ENCODE assay signal across 1 cellular context in the genomic region with DNA sequence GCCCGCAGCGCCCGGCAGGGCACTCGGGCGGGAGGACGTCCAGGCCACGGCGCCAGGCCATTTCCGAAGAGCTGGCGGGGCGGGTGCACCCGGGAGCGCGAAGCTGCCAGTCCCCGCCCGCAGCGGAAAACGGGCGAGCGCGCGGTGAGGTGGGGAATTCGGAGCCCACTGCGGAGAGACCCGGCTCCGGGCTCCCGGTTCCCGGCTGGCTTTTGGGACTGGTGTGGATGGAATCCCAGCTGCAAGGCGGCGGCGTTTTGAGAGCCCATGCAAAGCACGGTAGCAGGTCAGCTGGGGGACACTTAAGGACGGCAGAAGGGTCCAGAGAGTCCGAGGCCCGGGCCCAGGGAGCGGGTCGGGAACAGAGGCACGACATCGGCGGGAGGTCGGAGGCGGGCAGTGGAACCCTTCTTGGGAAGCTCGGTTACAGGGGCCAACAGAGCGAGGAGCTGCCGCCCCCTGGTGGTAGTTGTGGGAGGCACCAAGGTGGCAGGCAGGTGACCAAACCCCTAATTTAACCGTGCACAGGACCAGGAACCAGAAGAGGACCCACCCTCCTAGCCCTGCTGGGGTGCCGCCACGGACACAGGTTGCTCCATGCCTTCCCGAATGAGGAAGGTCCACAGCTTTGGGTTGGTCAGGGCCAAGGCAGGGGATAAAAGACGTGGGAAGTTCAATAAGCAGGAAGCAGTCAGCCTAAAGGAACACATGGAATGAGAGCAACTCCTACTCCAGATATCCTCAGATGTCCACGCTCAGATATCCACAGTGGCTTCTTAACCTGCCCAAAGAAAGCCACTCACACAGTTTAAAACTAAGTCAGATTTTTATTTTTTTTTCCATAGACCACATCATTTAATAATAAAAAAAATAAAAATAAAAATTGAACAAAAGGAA.
TF ChIP-seq lines count a peak whose summit lies in the region.

No MANE protein-coding gene starts in this region.

TF ChIP-seq in HepG2, 621 proteins besides CTCF, POLR2A, EP300 and RAD21 (continued from another document and continues in another):
- TF ChIP-seq ZNF740 (CRISPR knock-in tag; IDR thresholded peaks at IDR 0.05) (0 out of 2 replicates have a peak, but pooled peaks have one; percentile 13), SP1 (IDR thresholded peaks at IDR 0.05) (no peak), SP1 (CRISPR knock-in tag; IDR thresholded peaks at IDR 0.05) (peak; percentile 60), MBD4 (IDR thresholded peaks at IDR 0.05; ENCODE audit: borderline replicate concordance, low read length) (no peak), ZNF101 (CRISPR knock-in tag; IDR thresholded peaks at IDR 0.05; ENCODE audit: borderline replicate concordance, low read depth) (no peak), NR2F1 (CRISPR knock-in tag; IDR thresholded peaks at IDR 0.05) (0 out of 4 replicates have a peak, but pooled peaks of 1 of the 2 experiments have one; percentile 5), ZNF317 (CRISPR knock-in tag; IDR thresholded peaks at IDR 0.05) (peak; percentile 87), SPEN (CRISPR knock-in tag; IDR thresholded peaks at IDR 0.05; ENCODE audit: low read depth) (peak; percentile 72), ZNF878 (CRISPR knock-in tag; IDR thresholded peaks at IDR 0.05) (0 out of 2 replicates have a peak, but pooled peaks have one; percentile 19), SSRP1 (CRISPR knock-in tag; IDR thresholded peaks at IDR 0.05) (no peak; the same call in 1 of the 2 replicates), ZSCAN9 (CRISPR knock-in tag; IDR thresholded peaks at IDR 0.05; ENCODE audit: borderline replicate concordance) (0 out of 2 replicates have a peak, but pooled peaks have one; percentile 79), MTERF4 (CRISPR knock-in tag; IDR thresholded peaks at IDR 0.05) (peak; percentile 82), ZNF264 (CRISPR knock-in tag; IDR thresholded peaks at IDR 0.05) (no peak), FOXO4 (CRISPR knock-in tag; conservative IDR thresholded peaks at IDR 0.05) (no peak), MIXL1 (CRISPR knock-in tag; IDR thresholded peaks at IDR 0.05) (peak; percentile 76), ZNF557 (CRISPR knock-in tag; IDR thresholded peaks at IDR 0.05) (no peak; the same call in 1 of the 2 replicates), FIP1L1 (IDR thresholded peaks at IDR 0.05; ENCODE audit: borderline replicate concordance, insufficient read depth, low read depth, low read length) (peak; percentile 99), DR1 (CRISPR knock-in tag; IDR thresholded peaks at IDR 0.05) (no peak; the same call in 1 of the 2 replicates), ZNF138 (CRISPR knock-in tag; IDR thresholded peaks at IDR 0.05; ENCODE audit: low read depth) (no peak; the same call in 1 of the 2 replicates), TRIM24 (CRISPR knock-in tag; IDR thresholded peaks at IDR 0.05) (no peak), ZNF768 (CRISPR knock-in tag; IDR thresholded peaks at IDR 0.05) (peak; percentile 82; the same call in 1 of the 2 replicates), ZNF281 (CRISPR knock-in tag; IDR thresholded peaks at IDR 0.05; ENCODE audit: borderline replicate concordance) (no peak), PAXIP1 (CRISPR knock-in tag; conservative IDR thresholded peaks at IDR 0.05) (peak; percentile 48), ZKSCAN8 (CRISPR knock-in tag; IDR thresholded peaks at IDR 0.05; ENCODE audit: borderline replicate concordance) (peak; percentile 87)
- TF ChIP-seq, protein P1, sequence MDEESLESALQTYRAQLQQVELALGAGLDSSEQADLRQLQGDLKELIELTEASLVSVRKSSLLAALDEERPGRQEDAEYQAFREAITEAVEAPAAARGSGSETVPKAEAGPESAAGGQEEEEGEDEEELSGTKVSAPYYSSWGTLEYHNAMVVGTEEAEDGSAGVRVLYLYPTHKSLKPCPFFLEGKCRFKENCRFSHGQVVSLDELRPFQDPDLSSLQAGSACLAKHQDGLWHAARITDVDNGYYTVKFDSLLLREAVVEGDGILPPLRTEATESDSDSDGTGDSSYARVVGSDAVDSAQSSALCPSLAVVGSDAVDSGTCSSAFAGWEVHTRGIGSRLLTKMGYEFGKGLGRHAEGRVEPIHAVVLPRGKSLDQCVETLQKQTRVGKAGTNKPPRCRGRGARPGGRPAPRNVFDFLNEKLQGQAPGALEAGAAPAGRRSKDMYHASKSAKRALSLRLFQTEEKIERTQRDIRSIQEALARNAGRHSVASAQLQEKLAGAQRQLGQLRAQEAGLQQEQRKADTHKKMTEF (CRISPR knock-in tag; IDR thresholded peaks at IDR 0.05): peak; percentile 94
- TF ChIP-seq, protein P2, sequence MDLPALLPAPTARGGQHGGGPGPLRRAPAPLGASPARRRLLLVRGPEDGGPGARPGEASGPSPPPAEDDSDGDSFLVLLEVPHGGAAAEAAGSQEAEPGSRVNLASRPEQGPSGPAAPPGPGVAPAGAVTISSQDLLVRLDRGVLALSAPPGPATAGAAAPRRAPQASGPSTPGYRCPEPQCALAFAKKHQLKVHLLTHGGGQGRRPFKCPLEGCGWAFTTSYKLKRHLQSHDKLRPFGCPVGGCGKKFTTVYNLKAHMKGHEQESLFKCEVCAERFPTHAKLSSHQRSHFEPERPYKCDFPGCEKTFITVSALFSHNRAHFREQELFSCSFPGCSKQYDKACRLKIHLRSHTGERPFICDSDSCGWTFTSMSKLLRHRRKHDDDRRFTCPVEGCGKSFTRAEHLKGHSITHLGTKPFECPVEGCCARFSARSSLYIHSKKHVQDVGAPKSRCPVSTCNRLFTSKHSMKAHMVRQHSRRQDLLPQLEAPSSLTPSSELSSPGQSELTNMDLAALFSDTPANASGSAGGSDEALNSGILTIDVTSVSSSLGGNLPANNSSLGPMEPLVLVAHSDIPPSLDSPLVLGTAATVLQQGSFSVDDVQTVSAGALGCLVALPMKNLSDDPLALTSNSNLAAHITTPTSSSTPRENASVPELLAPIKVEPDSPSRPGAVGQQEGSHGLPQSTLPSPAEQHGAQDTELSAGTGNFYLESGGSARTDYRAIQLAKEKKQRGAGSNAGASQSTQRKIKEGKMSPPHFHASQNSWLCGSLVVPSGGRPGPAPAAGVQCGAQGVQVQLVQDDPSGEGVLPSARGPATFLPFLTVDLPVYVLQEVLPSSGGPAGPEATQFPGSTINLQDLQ (CRISPR knock-in tag; IDR thresholded peaks at IDR 0.05): no peak; the same call in 1 of the 2 replicates
- TF ChIP-seq, protein P3, sequence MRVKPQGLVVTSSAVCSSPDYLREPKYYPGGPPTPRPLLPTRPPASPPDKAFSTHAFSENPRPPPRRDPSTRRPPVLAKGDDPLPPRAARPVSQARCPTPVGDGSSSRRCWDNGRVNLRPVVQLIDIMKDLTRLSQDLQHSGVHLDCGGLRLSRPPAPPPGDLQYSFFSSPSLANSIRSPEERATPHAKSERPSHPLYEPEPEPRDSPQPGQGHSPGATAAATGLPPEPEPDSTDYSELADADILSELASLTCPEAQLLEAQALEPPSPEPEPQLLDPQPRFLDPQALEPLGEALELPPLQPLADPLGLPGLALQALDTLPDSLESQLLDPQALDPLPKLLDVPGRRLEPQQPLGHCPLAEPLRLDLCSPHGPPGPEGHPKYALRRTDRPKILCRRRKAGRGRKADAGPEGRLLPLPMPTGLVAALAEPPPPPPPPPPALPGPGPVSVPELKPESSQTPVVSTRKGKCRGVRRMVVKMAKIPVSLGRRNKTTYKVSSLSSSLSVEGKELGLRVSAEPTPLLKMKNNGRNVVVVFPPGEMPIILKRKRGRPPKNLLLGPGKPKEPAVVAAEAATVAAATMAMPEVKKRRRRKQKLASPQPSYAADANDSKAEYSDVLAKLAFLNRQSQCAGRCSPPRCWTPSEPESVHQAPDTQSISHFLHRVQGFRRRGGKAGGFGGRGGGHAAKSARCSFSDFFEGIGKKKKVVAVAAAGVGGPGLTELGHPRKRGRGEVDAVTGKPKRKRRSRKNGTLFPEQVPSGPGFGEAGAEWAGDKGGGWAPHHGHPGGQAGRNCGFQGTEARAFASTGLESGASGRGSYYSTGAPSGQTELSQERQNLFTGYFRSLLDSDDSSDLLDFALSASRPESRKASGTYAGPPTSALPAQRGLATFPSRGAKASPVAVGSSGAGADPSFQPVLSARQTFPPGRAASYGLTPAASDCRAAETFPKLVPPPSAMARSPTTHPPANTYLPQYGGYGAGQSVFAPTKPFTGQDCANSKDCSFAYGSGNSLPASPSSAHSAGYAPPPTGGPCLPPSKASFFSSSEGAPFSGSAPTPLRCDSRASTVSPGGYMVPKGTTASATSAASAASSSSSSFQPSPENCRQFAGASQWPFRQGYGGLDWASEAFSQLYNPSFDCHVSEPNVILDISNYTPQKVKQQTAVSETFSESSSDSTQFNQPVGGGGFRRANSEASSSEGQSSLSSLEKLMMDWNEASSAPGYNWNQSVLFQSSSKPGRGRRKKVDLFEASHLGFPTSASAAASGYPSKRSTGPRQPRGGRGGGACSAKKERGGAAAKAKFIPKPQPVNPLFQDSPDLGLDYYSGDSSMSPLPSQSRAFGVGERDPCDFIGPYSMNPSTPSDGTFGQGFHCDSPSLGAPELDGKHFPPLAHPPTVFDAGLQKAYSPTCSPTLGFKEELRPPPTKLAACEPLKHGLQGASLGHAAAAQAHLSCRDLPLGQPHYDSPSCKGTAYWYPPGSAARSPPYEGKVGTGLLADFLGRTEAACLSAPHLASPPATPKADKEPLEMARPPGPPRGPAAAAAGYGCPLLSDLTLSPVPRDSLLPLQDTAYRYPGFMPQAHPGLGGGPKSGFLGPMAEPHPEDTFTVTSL (CRISPR knock-in tag; IDR thresholded peaks at IDR 0.05; ENCODE audit: borderline replicate concordance): no peak
- TF ChIP-seq, protein P4, sequence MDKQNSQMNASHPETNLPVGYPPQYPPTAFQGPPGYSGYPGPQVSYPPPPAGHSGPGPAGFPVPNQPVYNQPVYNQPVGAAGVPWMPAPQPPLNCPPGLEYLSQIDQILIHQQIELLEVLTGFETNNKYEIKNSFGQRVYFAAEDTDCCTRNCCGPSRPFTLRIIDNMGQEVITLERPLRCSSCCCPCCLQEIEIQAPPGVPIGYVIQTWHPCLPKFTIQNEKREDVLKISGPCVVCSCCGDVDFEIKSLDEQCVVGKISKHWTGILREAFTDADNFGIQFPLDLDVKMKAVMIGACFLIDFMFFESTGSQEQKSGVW (CRISPR knock-in tag; IDR thresholded peaks at IDR 0.05; ENCODE audit: borderline replicate concordance): no peak
